Comparison of ENCODE assay signal across 35 cellular contexts in genomic region chr2:74860521-74860920, GRCh38.
"Had no signal": no experiment of that assay in that cellular context is flagged by ENCODE, and none has a peak within 500 bp of the region (broad histone marks: within the 10 kb centered on the region; RNA-seq: fewer than 3 reads in every experiment).

No MANE protein-coding gene starts in this region.

- H3K9ac ChIP-seq: parathyroid adenoma had no signal

- H3K4me3 Mint-ChIP-seq: activated CD4-positive, alpha-beta memory T cell treated with anti-CD3 and anti-CD28 coated beads for 36 hours; activated T-helper 17 cell treated with anti-CD3 and anti-CD28 coated beads, Interleukin-2, amount 50 U/mL, for 72 hours; central memory CD8-positive, alpha-beta T cell; immature natural killer cell; naive thymus-derived CD8-positive, alpha-beta T cell; neural crest cell; stimulated activated effector memory CD8-positive, alpha-beta T cell treated with anti-CD3 and anti-CD28 coated beads, Interleukin-12 subunit alpha, Interleukin-12 subunit beta, amount 100 ng/mL, for 72 hours; stimulated activated naive CD8-positive, alpha-beta T cell treated with anti-CD3 and anti-CD28 coated beads, Interleukin-15, Interleukin-2, amounts not matched to agents 100 ng/mL and 50 ng/mL, for 24 hours had no signal

- ATAC-seq: activated CD4-positive, CD25-positive, alpha-beta regulatory T cell treated with anti-CD3 and anti-CD28 coated beads, Interleukin-2, amount 50 U/mL, for 24 hours; activated naive CD4-positive, alpha-beta T cell treated with anti-CD3 and anti-CD28 coated beads, Interleukin-2, amount 50 U/mL, for 72 hours; activated T-helper 17 cell treated with anti-CD3 and anti-CD28 coated beads, Interleukin-2, amount 50 U/mL, for 72 hours; heart left ventricle; lower lobe of right lung; naive thymus-derived CD8-positive, alpha-beta T cell; psoas muscle; stimulated activated effector memory CD8-positive, alpha-beta T cell treated with anti-CD3 and anti-CD28 coated beads, Interleukin-12 subunit alpha, Interleukin-12 subunit beta, amount 100 ng/mL, for 72 hours; upper lobe of right lung had no signal

- H3K27me3 Mint-ChIP-seq: activated CD4-positive, alpha-beta memory T cell treated with anti-CD3 and anti-CD28 coated beads for 36 hours; activated T-helper 17 cell treated with anti-CD3 and anti-CD28 coated beads, Interleukin-2, amount 50 U/mL, for 72 hours; central memory CD8-positive, alpha-beta T cell; naive thymus-derived CD8-positive, alpha-beta T cell; stimulated activated naive CD8-positive, alpha-beta T cell treated with anti-CD3 and anti-CD28 coated beads, Interleukin-15, Interleukin-2, amounts not matched to agents 100 ng/mL and 50 ng/mL, for 24 hours had no signal

- H3K36me3 Mint-ChIP-seq: immature natural killer cell had no signal

- H3K36me3 ChIP-seq: heart left ventricle, sigmoid colon, thyroid gland, upper lobe of right lung had no signal

- H3K4me1 Mint-ChIP-seq: central memory CD8-positive, alpha-beta T cell; immature natural killer cell; stimulated activated effector memory CD8-positive, alpha-beta T cell treated with anti-CD3 and anti-CD28 coated beads, Interleukin-12 subunit alpha, Interleukin-12 subunit beta, amount 100 ng/mL, for 72 hours had no signal

- H3K4me3 ChIP-seq: dorsolateral prefrontal cortex, heart left ventricle, lower lobe of right lung, psoas muscle, sigmoid colon, thyroid gland, upper lobe of right lung had no signal

- H3K27ac Mint-ChIP-seq: activated CD4-positive, alpha-beta memory T cell treated with anti-CD3 and anti-CD28 coated beads for 36 hours; activated naive CD4-positive, alpha-beta T cell treated with anti-CD3 and anti-CD28 coated beads, Interleukin-2, amount 50 U/mL, for 72 hours; activated T-helper 17 cell treated with anti-CD3 and anti-CD28 coated beads, Interleukin-2, amount 50 U/mL, for 72 hours; immature natural killer cell; naive thymus-derived CD8-positive, alpha-beta T cell; stimulated activated effector memory CD8-positive, alpha-beta T cell treated with anti-CD3 and anti-CD28 coated beads, Interleukin-12 subunit alpha, Interleukin-12 subunit beta, amount 100 ng/mL, for 72 hours; stimulated activated naive CD8-positive, alpha-beta T cell treated with anti-CD3 and anti-CD28 coated beads, Interleukin-15, Interleukin-2, amounts not matched to agents 100 ng/mL and 50 ng/mL, for 24 hours had no signal

- DNase-seq: activated CD4-positive, alpha-beta memory T cell treated with anti-CD3 and anti-CD28 coated beads for 36 hours; activated CD4-positive, alpha-beta T cell treated with anti-CD3 and anti-CD28 coated beads for 48 hours; activated CD8-positive, alpha-beta memory T cell treated with anti-CD3 and anti-CD28 coated beads, Interleukin-2, amount 50 U/mL, for 4 hours; activated gamma-delta T cell treated with Interleukin-2 at 50 U/mL for 16 hours; activated T-cell treated with anti-CD3 and anti-CD28 coated beads, Interleukin-2, amount 50 U/mL, for 1 hour; anterior cingulate cortex; dorsolateral prefrontal cortex; effector memory CD4-positive, alpha-beta T cell; foreskin fibroblast; heart left ventricle; hypothalamus; immature natural killer cell; lower lobe of right lung; mesenchymal stem cell; naive thymus-derived CD8-positive, alpha-beta T cell; occipital lobe; psoas muscle; sigmoid colon; small intestine; stimulated activated CD4-positive, alpha-beta T cell treated with anti-CD3 and anti-CD28 coated beads, Interleukin-4, amount 100 ng/mL, for 24 hours; T-helper 9 cell; thyroid gland had no signal

- H3K27me3 ChIP-seq: heart left ventricle, sigmoid colon, thyroid gland, upper lobe of right lung had no signal

- H3K27ac ChIP-seq: dorsolateral prefrontal cortex, heart left ventricle, lower lobe of right lung, parathyroid adenoma, sigmoid colon, thyroid gland, upper lobe of right lung, VCaP had no signal

- H3K4me1 ChIP-seq: sigmoid colon had no signal

- H3K9me3 ChIP-seq: heart left ventricle, lower lobe of right lung, psoas muscle, sigmoid colon, thyroid gland, upper lobe of right lung had no signal

- H3K9me3 Mint-ChIP-seq: activated CD4-positive, alpha-beta memory T cell treated with anti-CD3 and anti-CD28 coated beads for 36 hours; activated naive CD4-positive, alpha-beta T cell treated with anti-CD3 and anti-CD28 coated beads, Interleukin-2, amount 50 U/mL, for 72 hours; activated T-helper 17 cell treated with anti-CD3 and anti-CD28 coated beads, Interleukin-2, amount 50 U/mL, for 72 hours; central memory CD8-positive, alpha-beta T cell; immature natural killer cell; naive thymus-derived CD8-positive, alpha-beta T cell; neural crest cell; stimulated activated effector memory CD8-positive, alpha-beta T cell treated with anti-CD3 and anti-CD28 coated beads, Interleukin-12 subunit alpha, Interleukin-12 subunit beta, amount 100 ng/mL, for 72 hours; stimulated activated naive CD8-positive, alpha-beta T cell treated with anti-CD3 and anti-CD28 coated beads, Interleukin-15, Interleukin-2, amounts not matched to agents 100 ng/mL and 50 ng/mL, for 24 hours had no signal

- FAIRE-seq: bronchial epithelial cell, colon, small intestine, TTC549 had no signal
